In genomic region chr17:83179378-83179777, GRCh38 we compare ENCODE assay signal across 17 cellular contexts.
DNase-seq lines count a peak whose midpoint lies in the region; ATAC-seq and TF ChIP-seq lines count a peak whose summit lies in the region.
"Had no signal": no experiment of that assay in that cellular context is flagged by ENCODE, and none has a peak within 500 bp of the region (broad histone marks: within the 10 kb centered on the region; RNA-seq: fewer than 3 reads in every experiment).

No MANE protein-coding gene starts in this region.

- no peak overlapping the region for H3K4me3 Mint-ChIP-seq in nephron progenitor cell
- H3K4me3 Mint-ChIP-seq: stimulated activated naive CD8-positive, alpha-beta T cell treated with anti-CD3 and anti-CD28 coated beads, Interleukin-15, amount 100 ng/mL, for 72 hours had no signal

- H3K27me3 Mint-ChIP-seq in nephron progenitor cell (ENCODE audit: low read depth, poor library complexity) = peaks cover 4% of the 10 kb centered on the region
- H3K27me3 Mint-ChIP-seq: stimulated activated naive CD8-positive, alpha-beta T cell treated with anti-CD3 and anti-CD28 coated beads, Interleukin-15, amount 100 ng/mL, for 72 hours had no signal

- H3K36me3 Mint-ChIP-seq in nephron progenitor cell (ENCODE audit: low read depth) = no peaks in the 10 kb centered on the region

- no peak for TF ChIP-seq CTCF in nephron progenitor cell (IDR thresholded peaks at IDR 0.05)

- H3K4me1 Mint-ChIP-seq in nephron progenitor cell = peaks cover 69% of the 10 kb centered on the region
- H3K4me1 Mint-ChIP-seq: stimulated activated naive CD8-positive, alpha-beta T cell treated with anti-CD3 and anti-CD28 coated beads, Interleukin-15, amount 100 ng/mL, for 72 hours had no signal

- H3K9me3 Mint-ChIP-seq in nephron progenitor cell = no peaks in the 10 kb centered on the region
- H3K9me3 Mint-ChIP-seq: stimulated activated naive CD8-positive, alpha-beta T cell treated with anti-CD3 and anti-CD28 coated beads, Interleukin-15, amount 100 ng/mL, for 72 hours had no signal

- peak; percentile 81 for DNase-seq in DMS53 (lab: John Stamatoyannopoulos, UW)
- no peak for DNase-seq in DMS53 treated with DMSO at 0.1 percent for 48 hours (lab: John Stamatoyannopoulos, UW; ENCODE audit: unreplicated experiment)
- peak; percentile 7 for DNase-seq in Ammon's horn (ENCODE audit: low spot score)
- peak; percentile 50 for DNase-seq in dermis blood vessel endothelial cell
- peak; percentile 0 for DNase-seq in nephron progenitor cell
- DNase-seq in epidermal melanocyte (ENCODE audit: insufficient read length, low spot score) = no peak
- DNase-seq in HuH-7 (ENCODE audit: low spot score) = no peak
- DNase-seq: activated CD4-positive, alpha-beta T cell treated with anti-CD3 and anti-CD28 coated beads, Interleukin-2, amount 50 U/mL, for 48 hours; effector memory CD4-positive, alpha-beta T cell; foreskin keratinocyte; NCI-H226; OCI-M1 had no signal

- ATAC-seq in HG02970 (IDR thresholded peaks at IDR 0.05; ENCODE audit: low FRiP score, unreplicated experiment) = no peak
- ATAC-seq: foreskin keratinocyte; GM12878; HCT116; pancreas; stimulated activated naive CD8-positive, alpha-beta T cell treated with anti-CD3 and anti-CD28 coated beads, Interleukin-15, amount 100 ng/mL, for 72 hours had no signal

- no peak overlapping the region for H3K27ac Mint-ChIP-seq in nephron progenitor cell
- H3K27ac Mint-ChIP-seq: stimulated activated naive CD8-positive, alpha-beta T cell treated with anti-CD3 and anti-CD28 coated beads, Interleukin-15, amount 100 ng/mL, for 72 hours had no signal

Comparison
In these comparisons a context has a peak if more than half of its experiments do, and no peak if none do; other contexts are left out.
1. DNase-seq: peak in DMS53 (single experiment), Ammon's horn (single experiment), dermis blood vessel endothelial cell (single experiment) and nephron progenitor cell (single experiment); none in DMS53 treated with DMSO at 0.1 percent for 48 hours (single experiment), epidermal melanocyte (single experiment) and HuH-7 (single experiment).